Comparison of ENCODE assay signal across 10 cellular contexts in genomic region chr5:1293997-1294838, GRCh38. TPM values are rescaled to one million over a fixed set of nuclear protein-coding genes. Genes with fewer than 3 reads are reported as not detected.
DNase-seq lines count a peak whose midpoint lies in the region; ATAC-seq and TF ChIP-seq lines count a peak whose summit lies in the region.
"Had no signal": no experiment of that assay in that cellular context is flagged by ENCODE, and none has a peak within 500 bp of the region (broad histone marks: within the 10 kb centered on the region; RNA-seq: fewer than 3 reads in every experiment).

No MANE protein-coding gene starts in this region.

- ATAC-seq in naive thymus-derived CD8-positive, alpha-beta T cell: peak; percentile 8 to 20
- ATAC-seq in HG03565 (IDR thresholded peaks at IDR 0.05; ENCODE audit: unreplicated experiment): no peak

- peak overlapping the region; percentile 7 for H3K27ac Mint-ChIP-seq in activated T-helper 2 cell treated with anti-CD3 and anti-CD28 coated beads, Interferon-gamma antibody, Interleukin-2, Interleukin-4, amounts not matched to agents 10 μg/mL and 5 μg/mL and 100 μg/mL, durations not matched to agents 14 hours and 24 hours and 36 hours
- no peak overlapping the region for H3K27ac Mint-ChIP-seq in naive thymus-derived CD8-positive, alpha-beta T cell

- H3K27ac ChIP-seq in DOHH2 (ENCODE audit: low read depth, low read length): peak overlapping the region; percentile 55

- peak overlapping the region; percentile 90 for H3K4me2 ChIP-seq in DOHH2 (ENCODE audit: low read length)

- H3K4me1 Mint-ChIP-seq in activated T-helper 2 cell treated with anti-CD3 and anti-CD28 coated beads, Interferon-gamma antibody, Interleukin-2, Interleukin-4, amounts not matched to agents 10 μg/mL and 5 μg/mL and 100 μg/mL, durations not matched to agents 14 hours and 24 hours and 36 hours (ENCODE audit: low read depth): peaks cover 6% of the 10 kb centered on the region
- peaks cover 0 to 10% (median 7%) of the 10 kb centered on the region in 4 donors for H3K4me1 Mint-ChIP-seq in naive thymus-derived CD8-positive, alpha-beta T cell

- no peaks in the 10 kb centered on the region for H3K27me3 ChIP-seq in DOHH2 (ENCODE audit: control insufficient read depth, low read length)

- peaks cover 3% of the 10 kb centered on the region for H3K36me3 Mint-ChIP-seq in activated T-helper 2 cell treated with anti-CD3 and anti-CD28 coated beads, Interferon-gamma antibody, Interleukin-2, Interleukin-4, amounts not matched to agents 10 μg/mL and 5 μg/mL and 100 μg/mL, durations not matched to agents 14 hours and 24 hours and 36 hours (ENCODE audit: low read depth)
- no peaks in the 10 kb centered on the region for H3K36me3 Mint-ChIP-seq in naive thymus-derived CD8-positive, alpha-beta T cell

- H3K79me2 ChIP-seq in DOHH2 (ENCODE audit: control insufficient read depth, low read length): peaks cover 61% of the 10 kb centered on the region

- no peaks in the 10 kb centered on the region for H3K9me3 Mint-ChIP-seq in activated T-helper 2 cell treated with anti-CD3 and anti-CD28 coated beads, Interferon-gamma antibody, Interleukin-2, Interleukin-4, amounts not matched to agents 10 μg/mL and 5 μg/mL and 100 μg/mL, durations not matched to agents 14 hours and 24 hours and 36 hours
- no peaks in the 10 kb centered on the region for H3K9me3 Mint-ChIP-seq in naive thymus-derived CD8-positive, alpha-beta T cell

- DNase-seq in HFF-Myc (ENCODE audit: extremely low read depth, low read depth): no peak
- DNase-seq in activated T-helper 2 cell treated with anti-CD3 and anti-CD28 coated beads, Interferon-gamma antibody, Interleukin-2, Interleukin-4, amounts not matched to agents 10 μg/mL and 5 μg/mL and 100 μg/mL, durations not matched to agents 14 hours and 24 hours and 36 hours (ENCODE audit: low spot score): no peak
- DNase-seq in naive thymus-derived CD8-positive, alpha-beta T cell: no peak
- no peak for DNase-seq in NK-92 treated with Interleukin-12 subunit alpha and Interleukin-12 subunit beta, amount 100 ng/mL, for 24 hours (lab: John Stamatoyannopoulos, UW)
- DNase-seq in anterior cingulate cortex (lab: John Stamatoyannopoulos, UW): no peak
- DNase-seq in NCI-H1092 treated with DMSO at 0.1 percent for 48 hours (lab: John Stamatoyannopoulos, UW): no peak
- DNase-seq: NCI-H774 had no signal

- H3K9me3 ChIP-seq in DOHH2 (ENCODE audit: control insufficient read depth, insufficient read depth, low read length): no peaks in the 10 kb centered on the region

- intact Hi-C loops in activated T-helper 2 cell treated with anti-CD3 and anti-CD28 coated beads, Interferon-gamma antibody, Interleukin-2, Interleukin-4, amounts not matched to agents 10 μg/mL and 5 μg/mL and 100 μg/mL, durations not matched to agents 14 hours and 24 hours and 36 hours (cut with micrococcal nuclease): loop anchor here (10.0 kb wide), 1 partner anchor 51 kb away; the partner anchor contains the start of gene CLPTM1L

- H3K27me3 Mint-ChIP-seq in activated T-helper 2 cell treated with anti-CD3 and anti-CD28 coated beads, Interferon-gamma antibody, Interleukin-2, Interleukin-4, amounts not matched to agents 10 μg/mL and 5 μg/mL and 100 μg/mL, durations not matched to agents 14 hours and 24 hours and 36 hours (ENCODE audit: low read depth): peaks cover 2% of the 10 kb centered on the region
- H3K27me3 Mint-ChIP-seq in naive thymus-derived CD8-positive, alpha-beta T cell: peaks cover 0 to 8% (median 0%) of the 10 kb centered on the region in 5 donors

- POLR2A ChIA-PET in naive thymus-derived CD8-positive, alpha-beta T cell (lab: Charles Lee): interaction anchor here (0.9 to 4.5 kb wide), 4 partner anchors 21 to 91 kb away, joined by 3 to 38 read pairs (median 4); partner anchors contain the start of gene CLPTM1L

- peaks cover 70% of the 10 kb centered on the region for H3K4me1 ChIP-seq in DOHH2 (ENCODE audit: control insufficient read depth, low read length)

- H3K36me3 ChIP-seq in DOHH2 (ENCODE audit: control insufficient read depth, low read length): peaks cover 41% of the 10 kb centered on the region

- no peak for TF ChIP-seq CTCF in DOHH2 (IDR thresholded peaks at IDR 0.05; ENCODE audit: low read depth, low read length, poor library complexity, severe bottlenecking)
- TF ChIP-seq CTCF in HFF-Myc (IDR thresholded peaks at IDR 0.05; ENCODE audit: low read depth, low read length, missing control alignments): no peak

- H3K9me2 ChIP-seq in DOHH2 (replicated peaks; ENCODE audit: control insufficient read depth, low read length): no peaks in the 10 kb centered on the region

- H3F3A ChIP-seq in DOHH2 (ENCODE audit: control insufficient read depth, insufficient read depth): peaks cover 11% of the 10 kb centered on the region; the same call in 1 of the 2 replicates

- H3K4me3 Mint-ChIP-seq in activated T-helper 2 cell treated with anti-CD3 and anti-CD28 coated beads, Interferon-gamma antibody, Interleukin-2, Interleukin-4, amounts not matched to agents 10 μg/mL and 5 μg/mL and 100 μg/mL, durations not matched to agents 14 hours and 24 hours and 36 hours (ENCODE audit: low read depth): peak overlapping the region; percentile 37
- H3K4me3 Mint-ChIP-seq in naive thymus-derived CD8-positive, alpha-beta T cell: peak overlapping the region in 5 of 10 donors; percentile 34 to 76 (median 63)

- peak overlapping the region; percentile 90 for H3K4me3 ChIP-seq in DOHH2 (ENCODE audit: low read length)
- peak overlapping the region; percentile 36 for H3K4me3 ChIP-seq in HFF-Myc (replicated peaks; ENCODE audit: low read depth, low read length)

- H4K20me1 ChIP-seq in DOHH2 (ENCODE audit: control insufficient read depth, insufficient read depth, low read depth, low read length): no peaks in the 10 kb centered on the region

RNA-seq across cellular contexts. Expression of gene TERT, which starts 0.7 kb away (rescaled TPM):
- total RNA-seq in activated T-helper 2 cell treated with anti-CD3 and anti-CD28 coated beads, Interferon-gamma antibody, Interleukin-2, Interleukin-4, amounts not matched to agents 10 μg/mL and 5 μg/mL and 100 μg/mL, durations not matched to agents 14 hours and 24 hours and 36 hours: 11.8 and 12.0 TPM in 2 replicates
- total RNA-seq in naive thymus-derived CD8-positive, alpha-beta T cell: under 1 TPM in 1 of 2 experiments, not detected in 1; 0.14 TPM
- under 1 TPM in 1 of 3 donors, not detected in 2; 0.12 TPM for polyA plus RNA-seq in naive thymus-derived CD8-positive, alpha-beta T cell
- total RNA-seq: mucosa of gallbladder had no signal

RNA-seq across cellular contexts. Expression of gene CLPTM1L, which starts 50.7 kb away (rescaled TPM):
- 102 and 107 TPM in 2 replicates for total RNA-seq in activated T-helper 2 cell treated with anti-CD3 and anti-CD28 coated beads, Interferon-gamma antibody, Interleukin-2, Interleukin-4, amounts not matched to agents 10 μg/mL and 5 μg/mL and 100 μg/mL, durations not matched to agents 14 hours and 24 hours and 36 hours
- 10 to 100 TPM; 67.2 to 70.1 TPM for total RNA-seq in naive thymus-derived CD8-positive, alpha-beta T cell
- polyA plus RNA-seq in naive thymus-derived CD8-positive, alpha-beta T cell: 10 to 100 TPM; 24.9 to 66.4 (median 49.7) TPM

Comparison
In these comparisons a context has a peak if more than half of its experiments do, and no peak if none do; other contexts are left out.
1. RNA of gene TERT, which starts 0.7 kb away (total RNA-seq): 11.8 to 12.0 TPM in activated T-helper 2 cell treated with anti-CD3 and anti-CD28 coated beads, Interferon-gamma antibody, Interleukin-2, Interleukin-4, amounts not matched to agents 10 μg/mL and 5 μg/mL and 100 μg/mL, durations not matched to agents 14 hours and 24 hours and 36 hours; 0.14 TPM in naive thymus-derived CD8-positive, alpha-beta T cell; every median in the first group is over 10 times any median in the second.